9 cellular contexts compared by ENCODE assay signal in the genomic region with DNA sequence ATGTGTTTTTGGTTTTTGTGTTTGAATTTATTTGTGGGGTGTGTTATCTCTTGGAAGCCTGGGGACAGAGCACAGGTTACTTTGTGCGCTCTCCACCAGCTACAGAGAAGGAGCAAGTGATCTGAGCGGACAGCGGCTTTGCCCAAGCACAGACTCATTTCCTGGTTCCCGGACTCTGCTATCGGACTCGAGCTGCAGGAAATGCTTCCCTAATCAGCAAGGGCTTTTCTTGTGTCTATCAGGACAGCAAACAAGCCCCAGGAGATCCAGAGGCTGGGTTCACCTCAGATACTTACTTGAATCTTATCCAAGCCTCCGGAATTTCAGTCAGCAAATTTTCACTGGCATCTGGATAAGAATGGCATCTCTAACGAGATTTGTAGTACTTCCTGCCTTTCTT. TPM values are rescaled to one million over a fixed set of nuclear protein-coding genes. Genes with fewer than 3 reads are reported as not detected.
DNase-seq lines count a peak whose midpoint lies in the region; ATAC-seq, FAIRE-seq and TF ChIP-seq lines count a peak whose summit lies in the region.
"Had no signal": no experiment of that assay in that cellular context is flagged by ENCODE, and none has a peak within 500 bp of the region (broad histone marks: within the 10 kb centered on the region; RNA-seq: fewer than 3 reads in every experiment).

No MANE protein-coding gene starts in this region.

- TF ChIP-seq POLR2A in GM12892 (IDR thresholded peaks at IDR 0.05; ENCODE audit: low read depth, low read length): no peak

- ATAC-seq in GM18519 (IDR thresholded peaks at IDR 0.05; ENCODE audit: low FRiP score, unreplicated experiment): no peak
- ATAC-seq in HG03135 (IDR thresholded peaks at IDR 0.05; ENCODE audit: unreplicated experiment): no peak
- no peak for ATAC-seq in GM18502 (IDR thresholded peaks at IDR 0.05; ENCODE audit: poor library complexity, unreplicated experiment)

- no peaks in the 10 kb centered on the region for H3K36me3 ChIP-seq in BE2C

- peak; percentile 57 for DNase-seq in BE2C
- peak; percentile 54 for DNase-seq in OCI-M1 (lab: John Stamatoyannopoulos, UW)
- no peak for DNase-seq in epithelial cell of proximal tubule (ENCODE audit: low read depth)
- peak; percentile 20 for DNase-seq in myocyte (ENCODE audit: low read depth)
- no peak for DNase-seq in GM12892 (ENCODE audit: insufficient read length)
- DNase-seq: posterior cingulate gyrus had no signal

- TF ChIP-seq CTCF in BE2C (IDR thresholded peaks at IDR 0.05; ENCODE audit: low read depth, low read length) (no peak), epithelial cell of proximal tubule (conservative IDR thresholded peaks at IDR 0.05; ENCODE audit: low read depth, low read length) (no peak)

- no peak for FAIRE-seq in GM12892 (lab: Jason Lieb, UNC)

- H3K4me3 ChIP-seq in BE2C (ENCODE audit: low read depth, low read length): peak overlapping the region; percentile 39
- peak overlapping the region; percentile 41 for H3K4me3 ChIP-seq in epithelial cell of proximal tubule (ENCODE audit: low read depth, low read length)

- peaks cover 8% of the 10 kb centered on the region for H3K4me1 ChIP-seq in BE2C

- no peaks in the 10 kb centered on the region for H3K9me3 ChIP-seq in BE2C

- H3K27me3 ChIP-seq in BE2C: no peaks in the 10 kb centered on the region

RNA-seq across cellular contexts. Expression of a gene that starts 27.8 kb away (rescaled TPM):
- polyA plus RNA-seq in BE2C (2012; ENCODE audit: insufficient read depth, insufficient read length, low read depth): 1.5 TPM
- total RNA-seq in epithelial cell of proximal tubule (not detected in 2 replicates), myocyte (0.05 TPM in 2 replicates)
- polyA plus RNA-seq in myocyte (2012): 0.01 TPM
- polyA plus RNA-seq in GM12892 (2012; ENCODE audit: missing spikeins): not detected

Comparison
In these comparisons a context has a peak if more than half of its experiments do, and no peak if none do; other contexts are left out.
1. DNase-seq: peak in BE2C (single experiment), OCI-M1 (single experiment) and myocyte (single experiment); none in epithelial cell of proximal tubule (single experiment) and GM12892 (single experiment).